Comparison of ENCODE assay signal across 3 cellular contexts in the genomic region with DNA sequence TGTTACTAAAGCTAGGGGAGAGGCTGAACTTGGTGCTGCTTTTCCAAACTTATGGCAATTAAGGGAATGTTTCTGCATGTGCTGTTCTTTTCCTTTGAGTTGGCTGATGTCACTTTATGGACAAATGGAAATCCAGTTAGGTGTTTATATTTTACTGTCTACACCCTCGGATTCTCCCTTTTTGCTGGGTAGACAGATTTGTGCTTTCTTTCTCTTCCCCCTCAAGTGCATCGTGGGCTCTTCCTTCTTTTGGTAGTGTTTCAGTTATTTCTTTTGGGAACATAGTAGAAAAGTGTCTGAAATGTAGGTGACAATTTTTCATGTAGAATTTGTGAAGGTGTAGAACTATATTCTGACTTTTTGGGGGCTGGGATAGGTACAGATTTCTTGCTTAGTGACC.
A peak's percentile ranks its signal among the peaks of the same experiment; 100 is the strongest.
TF ChIP-seq lines count a peak whose summit lies in the region.

No MANE protein-coding gene starts in this region.

TF ChIP-seq in A549, 52 proteins besides CTCF, POLR2A, EP300 and RAD21:
- TF ChIP-seq REST (IDR thresholded peaks at IDR 0.05) (no peak), MAFK (IDR thresholded peaks at IDR 0.05; ENCODE audit: partially characterized antibody) (peak; percentile 35)
TF ChIP-seq in A549: peak in this region for 1.

TF ChIP-seq in GM23338, 12 proteins besides CTCF, POLR2A, EP300 and RAD21 (continued from another document and continues in another):
- TF ChIP-seq REST (IDR thresholded peaks at IDR 0.05; ENCODE audit: unreplicated experiment) (no peak), ZNF331 (CRISPR knock-in tag; IDR thresholded peaks at IDR 0.05; ENCODE audit: low read depth) (no peak), ZNF462 (CRISPR knock-in tag; IDR thresholded peaks at IDR 0.05) (no peak), JUNB (IDR thresholded peaks at IDR 0.05; ENCODE audit: unreplicated experiment) (no peak), ETS1 (IDR thresholded peaks at IDR 0.05) (no peak), EZH2phosphoT487 (IDR thresholded peaks at IDR 0.05; ENCODE audit: unreplicated experiment) (no peak), CREB1 (CRISPR knock-in tag; IDR thresholded peaks at IDR 0.05; ENCODE audit: low read depth) (no peak), POLR2AphosphoS5 (IDR thresholded peaks at IDR 0.05; ENCODE audit: low read depth) (no peak), STAT1 (IDR thresholded peaks at IDR 0.05; ENCODE audit: unreplicated experiment) (no peak)

TF ChIP-seq in K562, 482 proteins besides CTCF, POLR2A, EP300 and RAD21 (continued from another document):
- TF ChIP-seq TAF1 (IDR thresholded peaks at IDR 0.05; ENCODE audit: control insufficient read depth, extremely low read depth, insufficient read depth, low read length, severe bottlenecking), result no peak
